1 cellular context compared by ENCODE assay signal in genomic region chr21:27571706-27572105, GRCh38.
TF ChIP-seq lines count a peak whose summit lies in the region.

No MANE protein-coding gene starts in this region.

TF ChIP-seq in IMR-90, 13 proteins besides CTCF, POLR2A, EP300 and RAD21:
- TF ChIP-seq CEBPB (IDR thresholded peaks at IDR 0.05; ENCODE audit: low read depth, low read length) (peak; percentile 60), MAFK (IDR thresholded peaks at IDR 0.05; ENCODE audit: low read depth, low read length) (0 out of 2 replicates have a peak, but pooled peaks have one; percentile 25), BHLHE40 (IDR thresholded peaks at IDR 0.05; ENCODE audit: low read depth, low read length) (no peak)
TF ChIP-seq in IMR-90: peak in this region for 2.
